8 cellular contexts compared by ENCODE assay signal in genomic region chr12:122421263-122421814, GRCh38. TPM values are rescaled to one million over a fixed set of nuclear protein-coding genes. Genes with fewer than 3 reads are reported as not detected.
DNase-seq lines count a peak whose midpoint lies in the region; ATAC-seq, FAIRE-seq and TF ChIP-seq lines count a peak whose summit lies in the region.

No MANE protein-coding gene starts in this region.

- DNase-seq in AG04450 (ENCODE audit: low read depth, low spot score) (no peak), GM19239 (ENCODE audit: insufficient read length, low spot score) (no peak), NT2/D1 (ENCODE audit: low read depth, low spot score) (no peak), astrocyte of the hippocampus (ENCODE audit: low read depth, low spot score) (peak; percentile 73), iPS DF 6.9 (ENCODE audit: low read depth, low spot score) (no peak)

- H3K4me3 ChIP-seq in AG04450 (ENCODE audit: low read depth, low read length), result peak overlapping the region; percentile 80
- H3K4me3 ChIP-seq in NT2/D1 (ENCODE audit: insufficient read length, low read depth), result peak overlapping the region; percentile 74
- peak overlapping the region; percentile 73; the same call in 1 of the 2 replicates for H3K4me3 ChIP-seq in iPS DF 6.9 (ENCODE audit: low read length)
- H3K4me3 ChIP-seq in skeletal muscle satellite cell (ENCODE audit: low read length), result peak overlapping the region; percentile 97

- WGBS in iPS DF 6.9 (ENCODE audit: insufficient coverage, insufficient read length), result no CpG with 5 or more reads among the region's 14 CpGs

- H3K27ac ChIP-seq in AG04450 (ENCODE audit: low read depth, low read length) (peak overlapping the region; percentile 97), iPS DF 6.9 (ENCODE audit: low read length) (no peak overlapping the region)

- peak; percentile 18 for FAIRE-seq in GM19239 (lab: Jason Lieb, UNC)

- H3K9ac ChIP-seq in NT2/D1 (ENCODE audit: insufficient read length, low read depth) (peak overlapping the region; percentile 88), skeletal muscle satellite cell (ENCODE audit: low read depth, low read length) (peak overlapping the region; percentile 99)

- peaks cover 1% of the 10 kb centered on the region for H3K36me3 ChIP-seq in NT2/D1 (ENCODE audit: insufficient read depth, insufficient read length, low read length)
- no peaks in the 10 kb centered on the region for H3K36me3 ChIP-seq in iPS DF 6.9 (ENCODE audit: control insufficient read depth, insufficient read depth, low read length)
- H3K36me3 ChIP-seq in skeletal muscle satellite cell (ENCODE audit: insufficient read depth, low read length), result peaks cover 2% of the 10 kb centered on the region

- ATAC-seq in HG03354 (IDR thresholded peaks at IDR 0.05; ENCODE audit: poor library complexity, severe bottlenecking, unreplicated experiment) (no peak), HG03457 (IDR thresholded peaks at IDR 0.05; ENCODE audit: unreplicated experiment) (no peak)

- H3K27me3 ChIP-seq in AG04450 (ENCODE audit: control insufficient read depth, insufficient read depth, low read length) (no peaks in the 10 kb centered on the region), NT2/D1 (ENCODE audit: insufficient read depth, insufficient read length) (no peaks in the 10 kb centered on the region), iPS DF 6.9 (ENCODE audit: control insufficient read depth, insufficient read depth, low read length) (no peaks in the 10 kb centered on the region), skeletal muscle satellite cell (ENCODE audit: control insufficient read depth, insufficient read depth, low read length) (no peaks in the 10 kb centered on the region)

- POLR2A ChIA-PET in AG04450 (lab: Yijun Ruan, JAX), result interaction anchor here (0.6 to 1.6 kb wide), 8 partner anchors 21 to 79 kb away, joined by 3 to 9 read pairs (median 3); partner anchors contain the start of gene ZCCHC8

- H3K4me2 ChIP-seq in skeletal muscle satellite cell (ENCODE audit: low read length), result peak overlapping the region; percentile 95

- no peak for TF ChIP-seq CTCF in AG04450 (IDR thresholded peaks at IDR 0.05; ENCODE audit: low read depth, low read length)

- CTCF ChIA-PET in AG04450 (lab: Charles Lee), result interaction anchor here (1.1 to 1.6 kb wide), 2 partner anchors 15 to 50 kb away, joined by 3 to 12 read pairs; no protein-coding TSS in a partner anchor

- H3K4me1 ChIP-seq in NT2/D1 (ENCODE audit: insufficient read depth, insufficient read length) (no peaks in the 10 kb centered on the region), iPS DF 6.9 (ENCODE audit: control insufficient read depth, insufficient read depth, low read length) (no peaks in the 10 kb centered on the region; the same call in 1 of the 2 replicates), skeletal muscle satellite cell (ENCODE audit: control insufficient read depth, insufficient read depth, low read length) (peaks cover 23% of the 10 kb centered on the region)

- no peaks in the 10 kb centered on the region for H3K9me3 ChIP-seq in AG04450 (ENCODE audit: control insufficient read depth, insufficient read depth, low read length)
- no peaks in the 10 kb centered on the region for H3K9me3 ChIP-seq in NT2/D1 (ENCODE audit: insufficient read depth, low read length)
- H3K9me3 ChIP-seq in iPS DF 6.9 (ENCODE audit: control insufficient read depth, insufficient read depth, low read length), result no peaks in the 10 kb centered on the region
- no peaks in the 10 kb centered on the region for H3K9me3 ChIP-seq in skeletal muscle satellite cell (replicated peaks; ENCODE audit: low read length)

RNA-seq across cellular contexts. Expression of gene CLIP1, which starts 1.1 kb away (rescaled TPM):
- polyA plus RNA-seq in AG04450 (2011; rRNA removed), result 62.0 and 63.6 TPM in 2 replicates
- 124 and 139 TPM in 2 replicates for polyA minus RNA-seq in AG04450 (2011; rRNA and poly(A)+ RNA removed)
- 38.4 and 48.4 TPM in 2 replicates for total RNA-seq in skeletal muscle satellite cell (2012; rRNA removed)
